In the genomic region with DNA sequence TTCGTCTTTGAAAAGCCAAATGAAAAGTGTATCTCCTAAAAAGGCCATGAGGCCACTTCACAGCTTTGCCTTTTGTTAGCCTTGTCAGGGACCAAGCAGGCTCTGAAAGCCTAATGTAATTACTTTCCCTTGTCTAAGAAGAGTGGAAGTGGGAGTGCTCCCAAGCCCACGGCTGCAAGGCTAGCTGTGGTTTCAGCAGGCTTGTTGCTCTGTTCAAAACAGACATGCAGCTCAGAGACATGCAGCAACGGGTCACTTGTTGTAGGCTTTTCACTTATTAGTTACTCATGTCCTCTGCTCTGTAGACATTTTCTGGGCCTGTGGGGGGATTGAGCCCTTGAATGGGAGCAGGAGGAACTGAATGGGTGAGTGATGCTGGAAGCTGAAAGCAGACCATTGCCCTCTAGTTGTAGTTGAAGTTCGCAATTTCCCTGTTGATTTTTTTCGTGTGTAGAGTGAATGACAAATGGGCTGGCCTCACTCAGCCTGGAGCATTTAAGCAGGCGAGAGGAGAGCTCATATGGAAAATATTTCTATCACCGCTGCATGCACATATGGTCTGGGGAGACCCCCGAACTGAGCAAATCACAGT, we compare ENCODE assay signal across 28 cellular contexts.
DNase-seq lines count a peak whose midpoint lies in the region; ATAC-seq, FAIRE-seq and TF ChIP-seq lines count a peak whose summit lies in the region.
"Had no signal": no experiment of that assay in that cellular context is flagged by ENCODE, and none has a peak within 500 bp of the region (broad histone marks: within the 10 kb centered on the region; RNA-seq: fewer than 3 reads in every experiment).

No MANE protein-coding gene starts in this region.

- H3K9me3 ChIP-seq in breast epithelium (no peaks in the 10 kb centered on the region), H1 (ENCODE audit: insufficient read depth in 2 of 2, low read depth in 1 of 2, low read length in 1 of 2) (no peaks in the 10 kb centered on the region)
- H3K9me3 ChIP-seq: BLaER1, left lung, psoas muscle, thyroid gland had no signal

- intact Hi-C loops in breast epithelium (cut with DNase I; ENCODE audit: low total_unique reads), result no loop called here
- intact Hi-C loops in MCF 10A (cut with micrococcal nuclease), result no loop called here

- H4K20me1 ChIP-seq in H1 (replicated peaks in 1 of 2; ENCODE audit: control insufficient read depth in 1 of 2, insufficient read depth in 2 of 2, low read length in 2 of 2), result no peaks in the 10 kb centered on the region
- H4K20me1 ChIP-seq: BLaER1 had no signal

- H2AK5ac ChIP-seq in H1 (ENCODE audit: low read depth, low read length), result no peak overlapping the region

- no peaks in the 10 kb centered on the region for H3K23me2 ChIP-seq in H1 (ENCODE audit: low read depth, low read length)

- no peak overlapping the region for H2BK12ac ChIP-seq in H1 (ENCODE audit: low read depth, low read length)

- 0 out of 2 replicates have a peak overlapping the region, but pooled peaks have one; percentile 2 for H2AFZ ChIP-seq in H1 (ENCODE audit: low read length)

- H3K27ac ChIP-seq in breast epithelium (peak overlapping the region; percentile 35 to 66), H1 (ENCODE audit: low read depth, low read length) (no peak overlapping the region), urinary bladder (ENCODE audit: low read depth) (no peak overlapping the region)
- H3K27ac ChIP-seq: BLaER1, left lung, psoas muscle, thyroid gland, WERI-Rb-1 had no signal

- TF ChIP-seq POLR2A in breast epithelium (IDR thresholded peaks at IDR 0.05) (no peak), H1 (IDR thresholded peaks at IDR 0.05; ENCODE audit: control extremely low read depth in 1 of 2, low read depth in 2 of 2, low read length in 2 of 2) (no peak)

- no peak overlapping the region for H2BK120ac ChIP-seq in H1 (replicated peaks; ENCODE audit: low read depth, low read length)

- H3K4me3 Mint-ChIP-seq in MCF 10A (ENCODE audit: unreplicated experiment) (no peak overlapping the region), mesothelial cell of epicardium (peak overlapping the region; percentile 44)
- H3K4me3 Mint-ChIP-seq: natural killer cell treated with Interleukin-12 subunit alpha and Interleukin-12 subunit beta and Interleukin-15 and Interleukin-18, amount 100 ng/mL, for 72 hours had no signal

- no peaks in the 10 kb centered on the region for H3K79me1 ChIP-seq in H1 (ENCODE audit: low read depth, low read length)

- no peak overlapping the region for H4K8ac ChIP-seq in H1 (ENCODE audit: extremely low read depth, insufficient read depth, low read length)

- H3K9me3 Mint-ChIP-seq in MCF 10A (ENCODE audit: unreplicated experiment), result no peaks in the 10 kb centered on the region
- peaks cover 4% of the 10 kb centered on the region for H3K9me3 Mint-ChIP-seq in mesothelial cell of epicardium
- H3K9me3 Mint-ChIP-seq: activated T-helper 2 cell treated with anti-CD3 and anti-CD28 coated beads, Interferon-gamma antibody, Interleukin-2, Interleukin-4, amounts not matched to agents 10 μg/mL and 5 μg/mL and 100 μg/mL, durations not matched to agents 14 hours and 24 hours and 36 hours; natural killer cell treated with Interleukin-12 subunit alpha and Interleukin-12 subunit beta and Interleukin-15 and Interleukin-18, amount 100 ng/mL, for 72 hours had no signal

- H2BK20ac ChIP-seq in H1 (ENCODE audit: low read length), result no peak overlapping the region

- no peak overlapping the region for H3K14ac ChIP-seq in H1 (ENCODE audit: insufficient read length)

- H3K4me1 ChIP-seq in breast epithelium (no peaks in the 10 kb centered on the region), H1 (replicated peaks in 1 of 4; ENCODE audit: control insufficient read depth in 3 of 4, insufficient read depth in 4 of 4, low read length in 3 of 4) (peaks cover 0 to 7% (median 2%) of the 10 kb centered on the region in 4 experiments; a peak in 1 of 7 replicates), urinary bladder (ENCODE audit: insufficient read depth) (peaks cover 1% of the 10 kb centered on the region)
- H3K4me1 ChIP-seq: BLaER1, left lung, thyroid gland had no signal

- H3K56ac ChIP-seq in H1 (replicated peaks; ENCODE audit: insufficient read length, low read depth, low read length), result no peak overlapping the region

- no peak for TF ChIP-seq CTCF in breast epithelium (IDR thresholded peaks at IDR 0.05)
- no peak for TF ChIP-seq CTCF in MCF 10A (IDR thresholded peaks at IDR 0.05; ENCODE audit: unreplicated experiment)
- TF ChIP-seq CTCF in H1 (IDR thresholded peaks at IDR 0.05; ENCODE audit: control extremely low read depth in 1 of 3, insufficient read depth in 1 of 3, low read depth in 1 of 3, low read length in 3 of 3), result no peak
- TF ChIP-seq CTCF in mesothelial cell of epicardium (IDR thresholded peaks at IDR 0.05; ENCODE audit: unreplicated experiment), result no peak

- no peak for FAIRE-seq in H1 (lab: Jason Lieb, UNC)
- FAIRE-seq: GM12878, RCC 7860 had no signal

- H4K5ac ChIP-seq in H1 (ENCODE audit: insufficient read length, low read depth, low read length), result no peak overlapping the region

- H3K4me1 Mint-ChIP-seq in MCF 10A (ENCODE audit: insufficient read depth, unreplicated experiment) (no peaks in the 10 kb centered on the region), mesothelial cell of epicardium (peaks cover 42% of the 10 kb centered on the region)

- CTCF ChIA-PET in MCF 10A (lab: Yijun Ruan, JAX), result interaction anchor here (1.5 kb wide), 1 partner anchor 24 kb away, joined by 4 read pairs; no protein-coding TSS in a partner anchor
- CTCF ChIA-PET in H1 (lab: Charles Lee; ENCODE audit: partially characterized antibody), result interaction anchor here (0.8 to 10.4 kb wide), 7 partner anchors 15 to 162 kb away, joined by 3 to 63 read pairs (median 4); no protein-coding TSS in a partner anchor

- H3K4ac ChIP-seq in H1 (replicated peaks; ENCODE audit: insufficient read length, low read depth, low read length), result no peak overlapping the region

- TF ChIP-seq EP300 in H1 (IDR thresholded peaks at IDR 0.05; ENCODE audit: borderline replicate concordance in 1 of 2, low read depth in 2 of 2, low read length in 2 of 2), result no peak

- no peak overlapping the region for H3K4me2 ChIP-seq in H1 (ENCODE audit: insufficient read depth in 1 of 2, low read depth in 2 of 2, low read length in 2 of 2)
- H3K4me2 ChIP-seq: BLaER1, smooth muscle cell had no signal

- H3K27ac Mint-ChIP-seq in MCF 10A (ENCODE audit: low read depth, unreplicated experiment) (no peak overlapping the region), mesothelial cell of epicardium (peak overlapping the region; percentile 66)
- H3K27ac Mint-ChIP-seq: activated T-helper 2 cell treated with anti-CD3 and anti-CD28 coated beads, Interferon-gamma antibody, Interleukin-2, Interleukin-4, amounts not matched to agents 10 μg/mL and 5 μg/mL and 100 μg/mL, durations not matched to agents 14 hours and 24 hours and 36 hours; natural killer cell treated with Interleukin-12 subunit alpha and Interleukin-12 subunit beta and Interleukin-15 and Interleukin-18, amount 100 ng/mL, for 72 hours had no signal

- DNase-seq in breast epithelium (ENCODE audit: low spot score in 2 of 2), result no peak
- no peak for DNase-seq in MCF 10A (ENCODE audit: unreplicated experiment)
- DNase-seq in H1 (ENCODE audit: low read depth in 1 of 2, low spot score in 2 of 2), result no peak
- no peak for DNase-seq in mesothelial cell of epicardium (ENCODE audit: low spot score in 2 of 2, unreplicated experiment in 2 of 2)
- DNase-seq in NCI-H226, result no peak
- DNase-seq: activated CD4-positive, alpha-beta T cell treated with anti-CD3 and anti-CD28 coated beads, Interleukin-2, amount 50 U/mL, for 1 hour; COR-L47; DMS79 treated with DMSO at 0.1 percent for 48 hours; effector memory CD4-positive, alpha-beta T cell; Karpas-422; left lung; midbrain; NCI-H187 treated with DMSO at 0.1 percent for 48 hours; NCI-H510A; psoas muscle; stimulated activated CD4-positive, alpha-beta T cell treated with anti-CD3 and anti-CD28 coated beads, Interleukin-2, amount 100 ng/mL, for 48 hours; stimulated activated naive CD4-positive, alpha-beta T cell treated with Interleukin-2 at 50 U/mL for 16 hours; thyroid gland; WERI-Rb-1 had no signal

- H3K36me3 ChIP-seq in breast epithelium (no peaks in the 10 kb centered on the region), H1 (ENCODE audit: control insufficient read depth in 2 of 4, insufficient read depth in 4 of 4, low read length in 3 of 4) (no peaks in the 10 kb centered on the region), urinary bladder (ENCODE audit: insufficient read depth) (no peaks in the 10 kb centered on the region)
- H3K36me3 ChIP-seq: BLaER1, left lung, thyroid gland, WERI-Rb-1 had no signal

- no peaks in the 10 kb centered on the region for H3K27me3 ChIP-seq in breast epithelium
- no peaks in the 10 kb centered on the region for H3K27me3 ChIP-seq in H1 (replicated peaks in 1 of 4; ENCODE audit: control insufficient read depth in 3 of 4, extremely low read depth in 1 of 4, insufficient read depth in 3 of 4, low read length in 3 of 4)
- H3K27me3 ChIP-seq: BLaER1, left lung, thyroid gland had no signal

- H3K79me2 ChIP-seq in H1 (ENCODE audit: control insufficient read depth in 1 of 2, insufficient read depth in 2 of 2, low read length in 2 of 2), result no peaks in the 10 kb centered on the region

- no peak for TF ChIP-seq RAD21 in H1 (IDR thresholded peaks at IDR 0.05 in 1 of 2, conservative IDR thresholded peaks at IDR 0.05 in 1 of 2; ENCODE audit: low read depth in 2 of 2, low read length in 2 of 2)

- peak overlapping the region in 2 of 3 donors; percentile 34 to 46 for H3K4me3 ChIP-seq in breast epithelium
- no peak overlapping the region for H3K4me3 ChIP-seq in H1 (ENCODE audit: extremely low read depth in 1 of 4, insufficient read depth in 2 of 4, low read depth in 3 of 4, low read length in 4 of 4)
- H3K4me3 ChIP-seq in urinary bladder (ENCODE audit: low read depth, low read length), result peak overlapping the region; percentile 22
- H3K4me3 ChIP-seq: BLaER1, GM12878, left lung, psoas muscle, smooth muscle cell, thyroid gland had no signal

- H2BK15ac ChIP-seq in H1 (ENCODE audit: low read length), result no peak overlapping the region; the same call in 1 of the 2 replicates

- no peak overlapping the region for H4K91ac ChIP-seq in H1 (replicated peaks; ENCODE audit: insufficient read length, low read length)

- H3K36me3 Mint-ChIP-seq in MCF 10A (ENCODE audit: insufficient read depth, unreplicated experiment) (peaks cover 6% of the 10 kb centered on the region), mesothelial cell of epicardium (peaks cover 2% of the 10 kb centered on the region)
- H3K36me3 Mint-ChIP-seq: natural killer cell treated with Interleukin-12 subunit alpha and Interleukin-12 subunit beta and Interleukin-15 and Interleukin-18, amount 100 ng/mL, for 72 hours had no signal

- no peak overlapping the region for H3K9ac ChIP-seq in H1 (replicated peaks in 1 of 4; ENCODE audit: extremely low read depth in 1 of 4, low read depth in 3 of 4, low read length in 3 of 4)
- H3K9ac ChIP-seq: BLaER1 had no signal

- H2BK5ac ChIP-seq in H1 (ENCODE audit: low read depth, low read length), result 0 out of 2 replicates have a peak overlapping the region, but pooled peaks have one; percentile 10

- POLR2A ChIA-PET in MCF 10A (lab: Yijun Ruan, JAX), result interaction anchor here (1.1 kb wide), 1 partner anchor 11 kb away, joined by 3 read pairs; no protein-coding TSS in a partner anchor
- POLR2A ChIA-PET in H1 (lab: Charles Lee; ENCODE audit: partially characterized antibody), result no interaction called here

- ATAC-seq in HG03378 (IDR thresholded peaks at IDR 0.05; ENCODE audit: unreplicated experiment) (no peak), GM21825 (IDR thresholded peaks at IDR 0.05; ENCODE audit: unreplicated experiment) (no peak)
- ATAC-seq: GM12878, left lung, psoas muscle had no signal

- no TSS peak for BruUV-seq in MCF 10A (replicated peaks; lab: Mats Ljungman, UMichigan)

- 0 out of 2 replicates have a peak overlapping the region, but pooled peaks have one; percentile 20 for H3K18ac ChIP-seq in H1 (ENCODE audit: extremely low read depth, low read length)

- 70% methylated on average over 8 of the region's 8 CpGs; no CpG with 5 or more reads in 1 of the 2 experiments for WGBS in H1 (ENCODE audit: extremely low coverage in 1 of 2, insufficient coverage in 1 of 2, insufficient read length in 1 of 2, insufficient replicate concordance in 2 of 2, low coverage in 1 of 2, low lambda C conversion rate in 2 of 2, missing lambda C conversion rate in 1 of 2), 2 experiments
- WGBS in urinary bladder, result 51% methylated on average over 8 of the region's 8 CpGs

- H3K27me3 Mint-ChIP-seq in MCF 10A (ENCODE audit: insufficient read depth, unreplicated experiment) (no peaks in the 10 kb centered on the region), mesothelial cell of epicardium (ENCODE audit: low read depth) (no peaks in the 10 kb centered on the region)

- H3K23ac ChIP-seq in H1 (ENCODE audit: insufficient read length), result no peak overlapping the region

Comparison
In these comparisons a context has a peak if more than half of its experiments do, and no peak if none do; other contexts are left out.
1. H3K27ac ChIP-seq: peak in breast epithelium (2 of 2); none in H1 (single experiment) and urinary bladder (single experiment).
2. H3K4me3 ChIP-seq: peak in breast epithelium (2 of 3) and urinary bladder (single experiment); none in H1 (0 of 4).